Comparison of ENCODE assay signal across 13 cellular contexts in genomic region chr22:37751449-37752188, GRCh38. TPM values are rescaled to one million over a fixed set of nuclear protein-coding genes. Genes with fewer than 3 reads are reported as not detected.
DNase-seq lines count a peak whose midpoint lies in the region; ATAC-seq, FAIRE-seq and TF ChIP-seq lines count a peak whose summit lies in the region.
"Had no signal": no experiment of that assay in that cellular context is flagged by ENCODE, and none has a peak within 500 bp of the region (broad histone marks: within the 10 kb centered on the region; RNA-seq: fewer than 3 reads in every experiment).

No MANE protein-coding gene starts in this region.

- peaks cover 40 to 57% of the 10 kb centered on the region in 2 experiments for H3K4me1 ChIP-seq in SK-N-SH (ENCODE audit: control insufficient read depth in 1 of 2, insufficient read depth in 2 of 2, low read depth in 1 of 2, low read length in 1 of 2)
- H3K4me1 ChIP-seq in heart left ventricle, result peaks cover 32 to 83% (median 74%) of the 10 kb centered on the region in 12 donors
- peaks cover 40 to 67% (median 60%) of the 10 kb centered on the region in 3 donors for H3K4me1 ChIP-seq in pancreas
- H3K4me1 ChIP-seq in vagina, result peaks cover 79% of the 10 kb centered on the region

- H3K9ac ChIP-seq in SK-N-SH, result peak overlapping the region; percentile 18; the same call in 1 of the 2 replicates

- no peak for TF ChIP-seq CTCF in SK-N-SH (IDR thresholded peaks at IDR 0.05)
- no peak for TF ChIP-seq CTCF in heart left ventricle (IDR thresholded peaks at IDR 0.05)
- TF ChIP-seq CTCF in pancreas (IDR thresholded peaks at IDR 0.05), result no peak
- TF ChIP-seq CTCF in vagina (IDR thresholded peaks at IDR 0.05), result no peak

- H3K9me3 ChIP-seq in SK-N-SH (no peaks in the 10 kb centered on the region), heart left ventricle (no peaks in the 10 kb centered on the region), pancreas (no peaks in the 10 kb centered on the region), vagina (no peaks in the 10 kb centered on the region)

- no peak for TF ChIP-seq POLR2A in heart left ventricle (IDR thresholded peaks at IDR 0.05)
- no peak for TF ChIP-seq POLR2A in vagina (IDR thresholded peaks at IDR 0.05)

- H4K20me1 ChIP-seq in SK-N-SH (ENCODE audit: insufficient read depth), result peaks cover 47% of the 10 kb centered on the region

- CTCF ChIA-PET in SK-N-SH (lab: Yijun Ruan, JAX), result interaction anchor here (0.8 to 2.6 kb wide), 14 partner anchors 11 to 144 kb away, joined by 3 to 12 read pairs (median 4); no protein-coding TSS in a partner anchor

- DNase-seq in SK-N-SH, result no peak
- DNase-seq in heart left ventricle, result peak in 1 of 5 donors; percentile 32
- peak in 2 of 6 donors; percentile 66 to 81 for DNase-seq in pancreas
- DNase-seq in vagina (ENCODE audit: extremely low spot score in 2 of 2), result no peak
- no peak for DNase-seq in mesenteric fat pad (ENCODE audit: low spot score)
- DNase-seq: effector CD4-positive, alpha-beta T cell; NCI-H1436; stimulated activated naive CD4-positive, alpha-beta T cell; WERI-Rb-1 had no signal

- no peak for FAIRE-seq in pancreas (lab: Jason Lieb, UNC)

- 50% methylated on average over 5 of the region's 11 CpGs for WGBS in SK-N-SH (ENCODE audit: low lambda C conversion rate)
- 30 to 49% (median 39%) methylated on average over 3 to 11 of the region's 11 CpGs for WGBS in heart left ventricle, 4 donors
- WGBS in pancreas, 2 donors, result 50 to 61% methylated on average over 11 of the region's 11 CpGs

- peak overlapping the region; percentile 71 for H3K4me2 ChIP-seq in SK-N-SH

- H3K9me2 ChIP-seq in SK-N-SH, result no peaks in the 10 kb centered on the region

- TF ChIP-seq EP300 in SK-N-SH (IDR thresholded peaks at IDR 0.05; ENCODE audit: borderline replicate concordance in 1 of 2, low read depth in 1 of 2, low read length in 1 of 2), result no peak

- no peak overlapping the region for H2AFZ ChIP-seq in SK-N-SH (ENCODE audit: low read depth)

- peaks cover 77% of the 10 kb centered on the region for H3K79me2 ChIP-seq in SK-N-SH (ENCODE audit: insufficient read depth)

- no peak for TF ChIP-seq RAD21 in SK-N-SH (IDR thresholded peaks at IDR 0.05; ENCODE audit: low read length)

- 0 out of 4 replicates have a peak overlapping the region, but pooled peaks of 1 of the 2 experiments have one; percentile 1 for H3K4me3 ChIP-seq in SK-N-SH (ENCODE audit: low read depth in 2 of 2, low read length in 1 of 2)
- peak overlapping the region in 7 of 12 donors; percentile 5 to 29 (median 10) for H3K4me3 ChIP-seq in heart left ventricle
- no peak overlapping the region for H3K4me3 ChIP-seq in pancreas
- H3K4me3 ChIP-seq in vagina, result peak overlapping the region in 1 of 2 donors; percentile 2

- H3K27me3 ChIP-seq in SK-N-SH (ENCODE audit: insufficient read depth), result no peaks in the 10 kb centered on the region
- no peaks in the 10 kb centered on the region for H3K27me3 ChIP-seq in heart left ventricle
- H3K27me3 ChIP-seq in pancreas, result no peaks in the 10 kb centered on the region
- no peaks in the 10 kb centered on the region for H3K27me3 ChIP-seq in vagina

- peak overlapping the region; percentile 77 to 96 for H3K27ac ChIP-seq in SK-N-SH (ENCODE audit: low read depth in 2 of 2, low read length in 1 of 2)
- peak overlapping the region; percentile 90 to 100 (median 98) for H3K27ac ChIP-seq in heart left ventricle
- peak overlapping the region; percentile 63 to 93 (median 80) for H3K27ac ChIP-seq in pancreas
- H3K27ac ChIP-seq in vagina, result peak overlapping the region; percentile 93
- H3K27ac ChIP-seq: 22Rv1, WERI-Rb-1 had no signal

- H3K36me3 ChIP-seq in SK-N-SH (replicated peaks in 1 of 2; ENCODE audit: control insufficient read depth in 1 of 2, insufficient read depth in 2 of 2, low read length in 1 of 2) (peaks cover 8 to 21% of the 10 kb centered on the region in 2 experiments), heart left ventricle (peaks cover 0 to 42% (median 27%) of the 10 kb centered on the region in 9 donors), pancreas (peaks cover 0 to 18% (median 0%) of the 10 kb centered on the region in 3 donors), vagina (peaks cover 0 to 23% of the 10 kb centered on the region in 2 donors)
- H3K36me3 ChIP-seq: WERI-Rb-1 had no signal

- intact Hi-C loops in heart left ventricle (cut with DNase I), result loop anchor here in 3 of 10 donors (2.0 to 10.0 kb wide), 4 partner anchors 51 to 74 kb away; partner anchors contain the start of genes GCAT (in 1 of the 3) and LGALS1 (in 1 of the 3)
- intact Hi-C loops in pancreas (cut with DNase I), result no loop called here
- intact Hi-C loops in vagina (cut with DNase I), result no loop called here

- POLR2A ChIA-PET in SK-N-SH (lab: Yijun Ruan, JAX), result interaction anchor here (1.0 to 2.1 kb wide), 5 partner anchors 11 to 104 kb away, joined by 3 to 9 read pairs (median 4); a partner anchor contains a TSS

- H3F3A ChIP-seq in SK-N-SH (replicated peaks; ENCODE audit: insufficient read depth), result peaks cover 26% of the 10 kb centered on the region

- ATAC-seq in SK-N-SH treated with all-trans-retinoic acid at 6 μM for 48 hours (no peak; the same call in 2 of the 3 replicates), heart left ventricle (no peak), pancreas (no peak), HG02870 (IDR thresholded peaks at IDR 0.05; ENCODE audit: unreplicated experiment) (no peak), HG02981 (IDR thresholded peaks at IDR 0.05; ENCODE audit: unreplicated experiment) (no peak)

TF ChIP-seq in SK-N-SH, 30 proteins besides CTCF, POLR2A, EP300 and RAD21 (continues in another document):
- no peak for TF ChIP-seq POLR2AphosphoS5 (IDR thresholded peaks at IDR 0.05; ENCODE audit: low read depth, low read length)
- TF ChIP-seq, protein P1, sequence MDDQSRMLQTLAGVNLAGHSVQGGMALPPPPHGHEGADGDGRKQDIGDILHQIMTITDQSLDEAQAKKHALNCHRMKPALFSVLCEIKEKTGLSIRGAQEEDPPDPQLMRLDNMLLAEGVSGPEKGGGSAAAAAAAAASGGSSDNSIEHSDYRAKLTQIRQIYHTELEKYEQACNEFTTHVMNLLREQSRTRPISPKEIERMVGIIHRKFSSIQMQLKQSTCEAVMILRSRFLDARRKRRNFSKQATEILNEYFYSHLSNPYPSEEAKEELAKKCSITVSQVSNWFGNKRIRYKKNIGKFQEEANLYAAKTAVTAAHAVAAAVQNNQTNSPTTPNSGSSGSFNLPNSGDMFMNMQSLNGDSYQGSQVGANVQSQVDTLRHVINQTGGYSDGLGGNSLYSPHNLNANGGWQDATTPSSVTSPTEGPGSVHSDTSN (IDR thresholded peaks at IDR 0.05), result no peak
- no peak for TF ChIP-seq FOXJ3 (CRISPR knock-in tag; IDR thresholded peaks at IDR 0.05)
- no peak for TF ChIP-seq USF2 (IDR thresholded peaks at IDR 0.05; ENCODE audit: borderline replicate concordance, low read depth, low read length)
- no peak for TF ChIP-seq GABPA (IDR thresholded peaks at IDR 0.05; ENCODE audit: low read depth)
- no peak for TF ChIP-seq JUND (IDR thresholded peaks at IDR 0.05)

TF ChIP-seq in SK-N-SH treated with all-trans-retinoic acid at 6 μM for 48 hours, 23 proteins besides CTCF, POLR2A, EP300 and RAD21 (continues in another document):
- TF ChIP-seq, protein P2, sequence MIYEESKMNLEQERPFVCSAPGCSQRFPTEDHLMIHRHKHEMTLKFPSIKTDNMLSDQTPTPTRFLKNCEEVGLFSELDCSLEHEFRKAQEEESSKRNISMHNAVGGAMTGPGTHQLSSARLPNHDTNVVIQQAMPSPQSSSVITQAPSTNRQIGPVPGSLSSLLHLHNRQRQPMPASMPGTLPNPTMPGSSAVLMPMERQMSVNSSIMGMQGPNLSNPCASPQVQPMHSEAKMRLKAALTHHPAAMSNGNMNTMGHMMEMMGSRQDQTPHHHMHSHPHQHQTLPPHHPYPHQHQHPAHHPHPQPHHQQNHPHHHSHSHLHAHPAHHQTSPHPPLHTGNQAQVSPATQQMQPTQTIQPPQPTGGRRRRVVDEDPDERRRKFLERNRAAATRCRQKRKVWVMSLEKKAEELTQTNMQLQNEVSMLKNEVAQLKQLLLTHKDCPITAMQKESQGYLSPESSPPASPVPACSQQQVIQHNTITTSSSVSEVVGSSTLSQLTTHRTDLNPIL (CRISPR knock-in tag; IDR thresholded peaks at IDR 0.05; ENCODE audit: low read depth), result no peak
- TF ChIP-seq ESRRG (CRISPR knock-in tag; IDR thresholded peaks at IDR 0.05), result no peak
- TF ChIP-seq BACH2 (CRISPR knock-in tag; IDR thresholded peaks at IDR 0.05; ENCODE audit: borderline replicate concordance), result no peak
- TF ChIP-seq RARB (CRISPR knock-in tag; IDR thresholded peaks at IDR 0.05), result no peak
- TF ChIP-seq ZFP3 (CRISPR knock-in tag; IDR thresholded peaks at IDR 0.05), result no peak
- TF ChIP-seq ZFP30 (CRISPR knock-in tag; IDR thresholded peaks at IDR 0.05), result no peak

RNA-seq across cellular contexts. Expression of gene TRIOBP, which starts 54.8 kb away (rescaled TPM):
- polyA plus RNA-seq in SK-N-SH (2012; rRNA removed), result 43.6 and 47.3 TPM in 2 replicates
- polyA plus RNA-seq in SK-N-SH (2012; cell fraction: cytosol; rRNA removed), result 23.6 and 36.7 TPM in 2 replicates
- 51.7 and 58.8 TPM in 2 replicates for polyA plus RNA-seq in SK-N-SH (2012; cell fraction: nucleus; rRNA removed)
- total RNA-seq in heart left ventricle, result 100 to 1,000 TPM in 4 of 9 donors, 10 to 100 TPM in 5; 67.9 to 147 (median 94.7) TPM
- 100 to 1,000 TPM in 1 of 2 donors, 10 to 100 TPM in 1; 54.9 to 119 TPM for polyA plus RNA-seq in heart left ventricle
- 10 to 100 TPM; 17.4 to 36.6 (median 26.0) TPM for total RNA-seq in pancreas
- 10 to 100 TPM; 23.4 to 24.2 TPM for polyA plus RNA-seq in pancreas
- 108 TPM for total RNA-seq in vagina
- 91.7 TPM for total RNA-seq in mesenteric fat pad

RNA-seq across cellular contexts. Expression of gene GCAT, which starts 56.1 kb away (rescaled TPM):
- polyA plus RNA-seq in SK-N-SH (2012; rRNA removed), result 20.3 and 24.2 TPM in 2 replicates
- polyA plus RNA-seq in SK-N-SH (2012; cell fraction: cytosol; rRNA removed), result 11.1 and 17.2 TPM in 2 replicates
- 31.2 and 33.0 TPM in 2 replicates for polyA plus RNA-seq in SK-N-SH (2012; cell fraction: nucleus; rRNA removed)
- 10 to 100 TPM; 25.2 to 83.6 (median 39.7) TPM for total RNA-seq in heart left ventricle
- 10 to 100 TPM; 26.7 to 53.4 TPM for polyA plus RNA-seq in heart left ventricle
- 10 to 100 TPM; 27.1 to 54.8 (median 37.8) TPM for total RNA-seq in pancreas
- polyA plus RNA-seq in pancreas, result 10 to 100 TPM; 30.9 to 62.7 TPM
- 7.6 TPM for total RNA-seq in vagina
- 4.3 TPM for total RNA-seq in mesenteric fat pad

Comparison
In these comparisons a context has a peak if more than half of its experiments do, and no peak if none do; other contexts are left out.
1. H3K4me3 ChIP-seq: peak in heart left ventricle (7 of 12); none in pancreas (0 of 4).
2. Peak in every context shown above with its lines, with median percentiles within 50 percentile points of each other: H3K27ac ChIP-seq.